In genomic region chr6:158220786-158221442, GRCh38 we compare ENCODE assay signal across 1 cellular context.
TF ChIP-seq lines count a peak whose summit lies in the region.

No MANE protein-coding gene starts in this region.

TF ChIP-seq in HepG2, 621 proteins besides CTCF, POLR2A, EP300 and RAD21 (continued from another document and continues in another):
- TF ChIP-seq GPBP1L1 (CRISPR knock-in tag; IDR thresholded peaks at IDR 0.05) (no peak), NBN (conservative IDR thresholded peaks at IDR 0.05) (no peak), GZF1 (CRISPR knock-in tag; IDR thresholded peaks at IDR 0.05) (no peak), ZEB1 (IDR thresholded peaks at IDR 0.05; ENCODE audit: insufficient replicate concordance, low read depth) (no peak), ETV5 (CRISPR knock-in tag; IDR thresholded peaks at IDR 0.05; ENCODE audit: borderline replicate concordance) (peak; percentile 50; the same call in 1 of the 2 replicates), SP1 (IDR thresholded peaks at IDR 0.05) (no peak), SP1 (CRISPR knock-in tag; IDR thresholded peaks at IDR 0.05) (peak; percentile 36), AFF4 (CRISPR knock-in tag; IDR thresholded peaks at IDR 0.05) (no peak), ZNF335 (CRISPR knock-in tag; IDR thresholded peaks at IDR 0.05) (no peak), ZNF30 (CRISPR knock-in tag; IDR thresholded peaks at IDR 0.05) (no peak), GABPB1 (CRISPR knock-in tag; IDR thresholded peaks at IDR 0.05) (0 out of 2 replicates have a peak, but pooled peaks have one; percentile 34), ZNF737 (CRISPR knock-in tag; IDR thresholded peaks at IDR 0.05; ENCODE audit: borderline replicate concordance) (no peak), ZNF143 (CRISPR knock-in tag; IDR thresholded peaks at IDR 0.05) (no peak), CSRNP2 (CRISPR knock-in tag; conservative IDR thresholded peaks at IDR 0.05; ENCODE audit: low read depth) (no peak), ZMYM4 (CRISPR knock-in tag; IDR thresholded peaks at IDR 0.05) (peak; percentile 52; the same call in 1 of the 2 replicates), ZNF577 (CRISPR knock-in tag; IDR thresholded peaks at IDR 0.05; ENCODE audit: borderline replicate concordance, low read depth) (no peak), RFX5 (IDR thresholded peaks at IDR 0.05; ENCODE audit: low read depth, low read length) (no peak), ELF3 (CRISPR knock-in tag; IDR thresholded peaks at IDR 0.05) (peak; percentile 98), RBM39 (IDR thresholded peaks at IDR 0.05; ENCODE audit: low read depth, low read length, poor library complexity, severe bottlenecking) (no peak), RXRB (CRISPR knock-in tag; IDR thresholded peaks at IDR 0.05; ENCODE audit: borderline replicate concordance) (peak; percentile 17; the same call in 1 of the 2 replicates), CEBPG (CRISPR knock-in tag; IDR thresholded peaks at IDR 0.05) (0 out of 2 replicates have a peak, but pooled peaks have one; percentile 25), ZNF605 (CRISPR knock-in tag; IDR thresholded peaks at IDR 0.05) (no peak), KLF6 (CRISPR knock-in tag; IDR thresholded peaks at IDR 0.05) (peak; percentile 42; the same call in 1 of the 2 replicates), ZNF337 (CRISPR knock-in tag; IDR thresholded peaks at IDR 0.05; ENCODE audit: borderline replicate concordance, low read depth) (no peak), ZNF530 (CRISPR knock-in tag; IDR thresholded peaks at IDR 0.05; ENCODE audit: low read depth) (no peak), ZNF225 (CRISPR knock-in tag; IDR thresholded peaks at IDR 0.05) (no peak), MXI1 (IDR thresholded peaks at IDR 0.05; ENCODE audit: borderline replicate concordance, low read depth, low read length) (0 out of 3 replicates have a peak, but pooled peaks have one; percentile 32), NCOA2 (CRISPR knock-in tag; IDR thresholded peaks at IDR 0.05) (no peak), KLF16 (CRISPR knock-in tag; IDR thresholded peaks at IDR 0.05) (0 out of 4 replicates have a peak, but pooled peaks of 1 of the 2 experiments have one; percentile 50), NR2F6 (IDR thresholded peaks at IDR 0.05) (no peak), NR2F6 (CRISPR knock-in tag; IDR thresholded peaks at IDR 0.05) (peak; percentile 41; the same call in 1 of the 2 replicates), IRF2 (CRISPR knock-in tag; IDR thresholded peaks at IDR 0.05) (peak; percentile 52; the same call in 1 of the 2 replicates), BHLHE40 (IDR thresholded peaks at IDR 0.05; ENCODE audit: low read length) (no peak), SAFB2 (CRISPR knock-in tag; IDR thresholded peaks at IDR 0.05; ENCODE audit: borderline replicate concordance, low read depth) (no peak), BCLAF1 (IDR thresholded peaks at IDR 0.05) (no peak), GATAD2A (CRISPR knock-in tag; IDR thresholded peaks at IDR 0.05) (peak; percentile 49; the same call in 1 of the 2 replicates), BORCS8-MEF2B (CRISPR knock-in tag; IDR thresholded peaks at IDR 0.05) (no peak), FOXA1 (IDR thresholded peaks at IDR 0.05) (no peak), FOXA1 (CRISPR knock-in tag; IDR thresholded peaks at IDR 0.05) (0 out of 2 replicates have a peak, but pooled peaks have one; percentile 42), ZBTB33 (CRISPR knock-in tag; IDR thresholded peaks at IDR 0.05) (peak; percentile 73), JUN (CRISPR knock-in tag; IDR thresholded peaks at IDR 0.05) (no peak), RARA (CRISPR knock-in tag; IDR thresholded peaks at IDR 0.05) (peak; percentile 25; the same call in 1 of the 2 replicates), HNRNPLL (IDR thresholded peaks at IDR 0.05; ENCODE audit: low read depth, low read length, poor library complexity, severe bottlenecking) (no peak), SMC3 (IDR thresholded peaks at IDR 0.05; ENCODE audit: low read length) (peak; percentile 80), KLF11 (CRISPR knock-in tag; IDR thresholded peaks at IDR 0.05) (0 out of 2 replicates have a peak, but pooled peaks have one; percentile 80), ZMYM3 (CRISPR knock-in tag; IDR thresholded peaks at IDR 0.05) (no peak), DRAP1 (CRISPR knock-in tag; IDR thresholded peaks at IDR 0.05) (peak; percentile 41; the same call in 1 of the 2 replicates), ZNF660 (CRISPR knock-in tag; IDR thresholded peaks at IDR 0.05; ENCODE audit: borderline replicate concordance, low read depth) (no peak), PHF20 (CRISPR knock-in tag; IDR thresholded peaks at IDR 0.05) (no peak), AGO2 (optimal IDR thresholded peaks at IDR 0.05; ENCODE audit: low read depth, low read length) (no peak), PREB (CRISPR knock-in tag; IDR thresholded peaks at IDR 0.05) (no peak), ZMAT3 (CRISPR knock-in tag; conservative IDR thresholded peaks at IDR 0.05) (no peak), HINFP (CRISPR knock-in tag; IDR thresholded peaks at IDR 0.05; ENCODE audit: low read depth) (0 out of 2 replicates have a peak, but pooled peaks have one; percentile 27), ZNF589 (CRISPR knock-in tag; conservative IDR thresholded peaks at IDR 0.05) (no peak), SOX6 (IDR thresholded peaks at IDR 0.05) (no peak), SOX6 (CRISPR knock-in tag; IDR thresholded peaks at IDR 0.05) (peak; percentile 23), ZNF317 (CRISPR knock-in tag; IDR thresholded peaks at IDR 0.05) (no peak), ZFY (CRISPR knock-in tag; IDR thresholded peaks at IDR 0.05) (no peak), SP140L (CRISPR knock-in tag; IDR thresholded peaks at IDR 0.05; ENCODE audit: borderline replicate concordance) (0 out of 2 replicates have a peak, but pooled peaks have one; percentile 26), CEBPB (IDR thresholded peaks at IDR 0.05; ENCODE audit: borderline replicate concordance, low read depth, low read length) (no peak), SRSF9 (IDR thresholded peaks at IDR 0.05; ENCODE audit: borderline replicate concordance, insufficient read depth, low read depth, low read length, poor library complexity, severe bottlenecking) (no peak), ELF1 (CRISPR knock-in tag; IDR thresholded peaks at IDR 0.05) (peak; percentile 39; the same call in 1 of the 2 replicates), ZNF138 (CRISPR knock-in tag; IDR thresholded peaks at IDR 0.05; ENCODE audit: low read depth) (no peak)
